1 cellular context compared by ENCODE assay signal in genomic region chr20:19757487-19757972, GRCh38.
A peak's percentile ranks its signal among the peaks of the same experiment; 100 is the strongest.
TF ChIP-seq lines count a peak whose summit lies in the region.

No MANE protein-coding gene starts in this region.

TF ChIP-seq in HepG2, 621 proteins besides CTCF, POLR2A, EP300 and RAD21 (continued from another document and continues in another):
- TF ChIP-seq DMTF1 (CRISPR knock-in tag; IDR thresholded peaks at IDR 0.05), result no peak
- TF ChIP-seq ZNF776 (CRISPR knock-in tag; IDR thresholded peaks at IDR 0.05), result peak; percentile 87; the same call in 1 of the 2 replicates
- no peak; the same call in 1 of the 2 replicates for TF ChIP-seq ZNF770 (CRISPR knock-in tag; IDR thresholded peaks at IDR 0.05)
- peak; percentile 54; the same call in 1 of the 2 replicates for TF ChIP-seq HOXA3 (CRISPR knock-in tag; IDR thresholded peaks at IDR 0.05)
- no peak for TF ChIP-seq ZNF101 (CRISPR knock-in tag; IDR thresholded peaks at IDR 0.05; ENCODE audit: borderline replicate concordance, low read depth)
- no peak for TF ChIP-seq SRSF9 (IDR thresholded peaks at IDR 0.05; ENCODE audit: borderline replicate concordance, insufficient read depth, low read depth, low read length, poor library complexity, severe bottlenecking)
- no peak; the same call in 1 of the 2 replicates for TF ChIP-seq ZNF607 (CRISPR knock-in tag; IDR thresholded peaks at IDR 0.05; ENCODE audit: borderline replicate concordance)
- TF ChIP-seq ZNF230 (CRISPR knock-in tag; IDR thresholded peaks at IDR 0.05), result no peak
- TF ChIP-seq YEATS2 (CRISPR knock-in tag; IDR thresholded peaks at IDR 0.05; ENCODE audit: borderline replicate concordance), result peak; percentile 32; the same call in 1 of the 2 replicates
- TF ChIP-seq ZNF598 (CRISPR knock-in tag; IDR thresholded peaks at IDR 0.05; ENCODE audit: borderline replicate concordance), result no peak
- TF ChIP-seq NFIB (CRISPR knock-in tag; IDR thresholded peaks at IDR 0.05; ENCODE audit: borderline replicate concordance), result no peak
- no peak for TF ChIP-seq HHEX (CRISPR knock-in tag; IDR thresholded peaks at IDR 0.05)
- TF ChIP-seq SCMH1 (CRISPR knock-in tag; IDR thresholded peaks at IDR 0.05; ENCODE audit: borderline replicate concordance), result no peak
- no peak for TF ChIP-seq HMG20A (CRISPR knock-in tag; IDR thresholded peaks at IDR 0.05; ENCODE audit: borderline replicate concordance)
- no peak for TF ChIP-seq ZNF337 (CRISPR knock-in tag; IDR thresholded peaks at IDR 0.05; ENCODE audit: borderline replicate concordance, low read depth)
- no peak for TF ChIP-seq HMGXB3 (CRISPR knock-in tag; IDR thresholded peaks at IDR 0.05; ENCODE audit: borderline replicate concordance)
- no peak for TF ChIP-seq BCL6 (CRISPR knock-in tag; IDR thresholded peaks at IDR 0.05)
- TF ChIP-seq CENPBD1 (CRISPR knock-in tag; IDR thresholded peaks at IDR 0.05; ENCODE audit: borderline replicate concordance, low read depth), result no peak
- TF ChIP-seq ZNF724P (CRISPR knock-in tag; IDR thresholded peaks at IDR 0.05; ENCODE audit: borderline replicate concordance), result no peak
- TF ChIP-seq MLXIP (CRISPR knock-in tag; IDR thresholded peaks at IDR 0.05; ENCODE audit: borderline replicate concordance), result no peak
- TF ChIP-seq RFX3 (CRISPR knock-in tag; IDR thresholded peaks at IDR 0.05), result no peak
- peak; percentile 70; the same call in 1 of the 2 replicates for TF ChIP-seq GABPB1 (CRISPR knock-in tag; IDR thresholded peaks at IDR 0.05)
- no peak; the same call in 1 of the 2 replicates for TF ChIP-seq CBX5 (CRISPR knock-in tag; IDR thresholded peaks at IDR 0.05; ENCODE audit: borderline replicate concordance)
- TF ChIP-seq ZNF543 (CRISPR knock-in tag; IDR thresholded peaks at IDR 0.05), result no peak; the same call in 1 of the 2 replicates
- no peak for TF ChIP-seq JARID2 (CRISPR knock-in tag; IDR thresholded peaks at IDR 0.05; ENCODE audit: insufficient replicate concordance)
- TF ChIP-seq GATAD1 (CRISPR knock-in tag; IDR thresholded peaks at IDR 0.05), result no peak
- no peak; the same call in 1 of the 2 replicates for TF ChIP-seq ZSCAN25 (CRISPR knock-in tag; IDR thresholded peaks at IDR 0.05)
- TF ChIP-seq DDIT3 (CRISPR knock-in tag; IDR thresholded peaks at IDR 0.05), result no peak
- peak; percentile 80; the same call in 1 of the 2 replicates for TF ChIP-seq ZSCAN21 (CRISPR knock-in tag; IDR thresholded peaks at IDR 0.05; ENCODE audit: borderline replicate concordance)
- TF ChIP-seq ZFP91 (CRISPR knock-in tag; IDR thresholded peaks at IDR 0.05; ENCODE audit: borderline replicate concordance), result peak; percentile 71; the same call in 1 of the 2 replicates
- no peak for TF ChIP-seq ZNF143 (CRISPR knock-in tag; IDR thresholded peaks at IDR 0.05)
- TF ChIP-seq MEIS2 (CRISPR knock-in tag; IDR thresholded peaks at IDR 0.05), result no peak; the same call in 1 of the 2 replicates
- TF ChIP-seq ZBTB8A (CRISPR knock-in tag; IDR thresholded peaks at IDR 0.05; ENCODE audit: borderline replicate concordance, low read depth), result no peak; the same call in 1 of the 2 replicates
- no peak for TF ChIP-seq FOXM1 (CRISPR knock-in tag; IDR thresholded peaks at IDR 0.05)
- TF ChIP-seq IKZF1 (IDR thresholded peaks at IDR 0.05), result no peak
- no peak for TF ChIP-seq NCOA5 (CRISPR knock-in tag; IDR thresholded peaks at IDR 0.05)
- peak; percentile 77; the same call in 1 of the 2 replicates for TF ChIP-seq THAP9 (CRISPR knock-in tag; IDR thresholded peaks at IDR 0.05; ENCODE audit: borderline replicate concordance)
- no peak for TF ChIP-seq ZNF737 (CRISPR knock-in tag; IDR thresholded peaks at IDR 0.05; ENCODE audit: borderline replicate concordance)
- no peak for TF ChIP-seq THYN1 (CRISPR knock-in tag; IDR thresholded peaks at IDR 0.05; ENCODE audit: borderline replicate concordance, low read depth)
- peak; percentile 94; the same call in 1 of the 2 replicates for TF ChIP-seq SNAI1 (CRISPR knock-in tag; IDR thresholded peaks at IDR 0.05; ENCODE audit: borderline replicate concordance)
- no peak for TF ChIP-seq PPARG (CRISPR knock-in tag; conservative IDR thresholded peaks at IDR 0.05)
- TF ChIP-seq ZNF121 (CRISPR knock-in tag; IDR thresholded peaks at IDR 0.05), result no peak
- no peak for TF ChIP-seq SKIL (CRISPR knock-in tag; IDR thresholded peaks at IDR 0.05; ENCODE audit: borderline replicate concordance)
- TF ChIP-seq ARNT2 (CRISPR knock-in tag; IDR thresholded peaks at IDR 0.05; ENCODE audit: low read depth), result peak; percentile 80
- TF ChIP-seq ETV5 (CRISPR knock-in tag; IDR thresholded peaks at IDR 0.05; ENCODE audit: borderline replicate concordance), result no peak
